ENCODE assay signal across 8 cellular contexts in the genomic region with DNA sequence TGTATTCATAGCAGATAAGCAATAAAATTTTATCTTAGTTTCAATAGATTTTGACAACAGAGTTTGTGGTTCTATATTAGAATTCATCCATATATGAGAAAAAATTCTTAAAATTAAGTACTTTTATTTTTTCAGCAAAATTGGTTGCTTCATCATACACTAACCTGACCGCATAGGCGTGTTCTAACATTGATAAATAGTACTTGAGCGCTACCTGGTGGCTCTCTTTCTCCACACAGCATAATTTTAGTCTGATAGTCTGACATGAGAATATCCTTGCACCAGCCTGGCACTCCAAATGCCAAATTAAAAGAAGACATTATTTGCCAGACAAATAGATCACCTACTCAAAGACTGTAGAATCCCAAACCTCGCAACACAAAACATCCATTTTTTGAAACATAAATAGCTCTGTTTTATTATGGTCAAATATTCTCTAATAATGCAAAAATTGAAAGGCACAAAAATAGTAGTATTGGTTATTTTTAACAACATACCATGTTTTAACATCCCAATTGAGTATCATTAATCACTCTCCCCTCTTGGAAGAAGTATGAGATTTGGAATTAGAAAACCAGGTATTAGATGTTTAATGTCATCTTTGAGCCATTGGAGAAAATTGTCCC. TPM values are rescaled to one million over a fixed set of nuclear protein-coding genes. Genes with fewer than 3 reads are reported as not detected.
DNase-seq lines count a peak whose midpoint lies in the region; ATAC-seq and TF ChIP-seq lines count a peak whose summit lies in the region.

No MANE protein-coding gene starts in this region.

- H3K36me3 Mint-ChIP-seq in endodermal cell (ENCODE audit: low read depth): no peaks in the 10 kb centered on the region

- CTCF ChIA-PET in BJ (lab: Yijun Ruan, JAX): interaction anchor here (0.6 to 2.5 kb wide), 13 partner anchors 158 to 318 kb away, joined by 3 to 14 read pairs (median 3); a partner anchor contains a TSS

- peaks cover 7% of the 10 kb centered on the region for H3K9me3 ChIP-seq in endodermal cell (ENCODE audit: control insufficient read depth, low read length)
- H3K9me3 ChIP-seq in mucosa of descending colon: no peaks in the 10 kb centered on the region
- no peaks in the 10 kb centered on the region for H3K9me3 ChIP-seq in stomach

- H3K9me3 Mint-ChIP-seq in endodermal cell: peaks cover 3% of the 10 kb centered on the region

- TF ChIP-seq EP300 in stomach (IDR thresholded peaks at IDR 0.05): no peak

- POLR2A ChIA-PET in BJ (lab: Charles Lee): no interaction called here

- H3K27me3 ChIP-seq in BJ (ENCODE audit: control insufficient read depth, insufficient read depth, low read length) (no peaks in the 10 kb centered on the region), endodermal cell (ENCODE audit: control insufficient read depth, insufficient read depth, low read length, poor library complexity, severe bottlenecking) (no peaks in the 10 kb centered on the region), stomach (no peaks in the 10 kb centered on the region)

- intact Hi-C loops in mucosa of descending colon (cut with DNase I, micrococcal nuclease) (loop anchor here in 1 of 2 donors (10.0 kb wide), 1 partner anchor 262 kb away; no protein-coding TSS in a partner anchor), stomach (cut with DNase I; ENCODE audit: low total_unique reads) (loop anchor here (10.0 kb wide), 3 partner anchors 162 to 262 kb away; no protein-coding TSS in a partner anchor)

- H3K36me3 ChIP-seq in BJ (ENCODE audit: control insufficient read depth, insufficient read depth, low read length) (no peaks in the 10 kb centered on the region), endodermal cell (ENCODE audit: control insufficient read depth, insufficient read depth, low read length) (no peaks in the 10 kb centered on the region), mucosa of descending colon (ENCODE audit: low read depth) (no peaks in the 10 kb centered on the region), stomach (no peaks in the 10 kb centered on the region)

- no peak overlapping the region for H3K27ac ChIP-seq in endodermal cell (ENCODE audit: low read depth, low read length)
- no peak overlapping the region for H3K27ac ChIP-seq in stomach

- H3K4me1 ChIP-seq in endodermal cell (ENCODE audit: control insufficient read depth, insufficient read depth, low read length): no peaks in the 10 kb centered on the region
- peaks cover 18% of the 10 kb centered on the region for H3K4me1 ChIP-seq in mucosa of descending colon (ENCODE audit: low read depth)
- H3K4me1 ChIP-seq in stomach: peaks cover 7 to 17% (median 9%) of the 10 kb centered on the region in 4 donors

- H3K4me1 Mint-ChIP-seq in endodermal cell: peaks cover 9% of the 10 kb centered on the region

- ATAC-seq in GM18907 (IDR thresholded peaks at IDR 0.05; ENCODE audit: unreplicated experiment): peak; percentile 83
- peak; percentile 90 for ATAC-seq in HG03469 (IDR thresholded peaks at IDR 0.05; ENCODE audit: unreplicated experiment)
- ATAC-seq in mucosa of descending colon: peak; percentile 86

- H3K4me3 ChIP-seq in BJ (ENCODE audit: low read depth, low read length) (no peak overlapping the region), endodermal cell (ENCODE audit: low read length) (no peak overlapping the region), mucosa of descending colon (no peak overlapping the region), stomach (no peak overlapping the region)

- TF ChIP-seq CTCF in BJ (IDR thresholded peaks at IDR 0.05; ENCODE audit: insufficient read depth, low read depth, low read length) (peak; percentile 65), endodermal cell (conservative IDR thresholded peaks at IDR 0.05) (peak; percentile 92), mucosa of descending colon (IDR thresholded peaks at IDR 0.05) (no peak), stomach (IDR thresholded peaks at IDR 0.05) (peak in 5 of 7 experiments; percentile 52 to 71 (median 70))

- no peak overlapping the region for H3K4me3 Mint-ChIP-seq in endodermal cell

- DNase-seq in BJ (ENCODE audit: low read depth): no peak
- DNase-seq in NCI-H774 (lab: John Stamatoyannopoulos, UW): peak; percentile 62
- peak; percentile 6 to 22 for DNase-seq in activated CD8-positive, alpha-beta memory T cell treated with anti-CD3 and anti-CD28 coated beads for 1 hour (ENCODE audit: extremely low read depth in 1 of 2, low read depth in 1 of 2)
- DNase-seq in endodermal cell: peak; percentile 79
- peak in 1 of 3 donors; percentile 90 for DNase-seq in mucosa of descending colon
- peak; percentile 69 for DNase-seq in stomach

- no peak overlapping the region for H3K9ac ChIP-seq in endodermal cell (ENCODE audit: extremely low read depth, low read length, poor library complexity, severe bottlenecking)

- no peak for TF ChIP-seq POLR2A in stomach (IDR thresholded peaks at IDR 0.05)

- WGBS in endodermal cell (ENCODE audit: insufficient coverage in 1 of 2, insufficient read length in 1 of 2), 2 experiments: 7 to 22% methylated on average over 3 to 4 of the region's 4 CpGs
- WGBS in stomach, 5 donors: 7 to 13% (median 10%) methylated on average over 4 of the region's 4 CpGs

- no peak overlapping the region for H3K27ac Mint-ChIP-seq in endodermal cell

- no peaks in the 10 kb centered on the region for H3K27me3 Mint-ChIP-seq in endodermal cell (ENCODE audit: insufficient read depth)

RNA-seq across cellular contexts. Expression of a gene that starts 33.0 kb away (rescaled TPM):
- polyA plus RNA-seq in BJ (2011; rRNA removed) (0.44 and 0.63 TPM in 2 replicates), stomach (1 to 10 TPM in 1 of 3 donors, under 1 TPM in 2; 0.31 to 1.8 (median 0.37) TPM)
- 0.26 and 0.43 TPM in 2 replicates for polyA minus RNA-seq in BJ (2011; rRNA and poly(A)+ RNA removed)
- total RNA-seq in endodermal cell (under 1 TPM; 0.35 TPM), mucosa of descending colon (10 to 100 TPM in 1 of 3 donors, 1 to 10 TPM in 2; 1.0 to 49.8 (median 3.6) TPM), stomach (10 to 100 TPM in 3 of 5 donors, 1 to 10 TPM in 2; 2.6 to 29.8 (median 21.9) TPM)
- 2.6 TPM for polyA plus RNA-seq in endodermal cell (2013, experiment 1 of 2)
- polyA plus RNA-seq in endodermal cell (2013, experiment 2 of 2): 2.1 TPM
